1 cellular context compared by ENCODE assay signal in genomic region chr15:59087731-59088130, GRCh38.
A peak's percentile ranks its signal among the peaks of the same experiment; 100 is the strongest.
TF ChIP-seq lines count a peak whose summit lies in the region.

No MANE protein-coding gene starts in this region.

TF ChIP-seq in HepG2, 621 proteins besides CTCF, POLR2A, EP300 and RAD21:
- TF ChIP-seq SRY (CRISPR knock-in tag; IDR thresholded peaks at IDR 0.05), result no peak
- TF ChIP-seq HMGA1 (CRISPR knock-in tag; conservative IDR thresholded peaks at IDR 0.05), result no peak
- TF ChIP-seq GZF1 (CRISPR knock-in tag; IDR thresholded peaks at IDR 0.05), result peak; percentile 67; the same call in 1 of the 2 replicates
